ENCODE assay signal across 22 cellular contexts in genomic region chr14:100770605-100771120, GRCh38. TPM values are rescaled to one million over a fixed set of nuclear protein-coding genes. Genes with fewer than 3 reads are reported as not detected.
"Had no signal": no experiment of that assay in that cellular context is flagged by ENCODE, and none has a peak within 500 bp of the region (broad histone marks: within the 10 kb centered on the region; RNA-seq: fewer than 3 reads in every experiment).

No MANE protein-coding gene starts in this region.

- H3K27me3 Mint-ChIP-seq: activated CD8-positive, alpha-beta memory T cell treated with anti-CD3 and anti-CD28 coated beads, Interleukin-2, amount 10 ng/mL, durations not matched to agents 7 days and 5 days; stimulated activated naive CD8-positive, alpha-beta T cell treated with anti-CD3 and anti-CD28 coated beads, Interleukin-15, amount 100 ng/mL, for 72 hours had no signal

- H3K36me3 Mint-ChIP-seq: activated CD8-positive, alpha-beta memory T cell treated with anti-CD3 and anti-CD28 coated beads, Interleukin-2, amount 10 ng/mL, durations not matched to agents 7 days and 5 days; activated naive CD8-positive, alpha-beta T cell; T-cell had no signal

- H3K27me3 ChIP-seq: body of pancreas had no signal

- H3K4me3 Mint-ChIP-seq: activated CD8-positive, alpha-beta memory T cell treated with anti-CD3 and anti-CD28 coated beads, Interleukin-2, amount 10 ng/mL, durations not matched to agents 7 days and 5 days; activated naive CD8-positive, alpha-beta T cell; naive thymus-derived CD4-positive, alpha-beta T cell; stimulated activated naive CD8-positive, alpha-beta T cell treated with anti-CD3 and anti-CD28 coated beads, Interleukin-15, amount 100 ng/mL, for 72 hours; T-cell; type B pancreatic cell had no signal

- H3K9me3 ChIP-seq: body of pancreas, lower lobe of right lung, mucosa of descending colon, neutrophil had no signal

- H3K4me1 ChIP-seq: body of pancreas, foreskin keratinocyte, lower lobe of right lung, parathyroid adenoma had no signal

- H2AFZ ChIP-seq: parathyroid adenoma had no signal

- H3K79me2 ChIP-seq: parathyroid adenoma had no signal

- H3K9ac ChIP-seq: parathyroid adenoma had no signal

- H3K27ac ChIP-seq: body of pancreas, foreskin keratinocyte, lower lobe of right lung, neutrophil, parathyroid adenoma had no signal

- H3K27ac Mint-ChIP-seq: activated CD8-positive, alpha-beta memory T cell treated with anti-CD3 and anti-CD28 coated beads, Interleukin-2, amount 10 ng/mL, durations not matched to agents 7 days and 5 days; activated naive CD8-positive, alpha-beta T cell; naive thymus-derived CD4-positive, alpha-beta T cell; T-cell; type B pancreatic cell had no signal

- DNase-seq: activated CD8-positive, alpha-beta memory T cell treated with anti-CD3 and anti-CD28 coated beads, Interleukin-2, amount 10 ng/mL, durations not matched to agents 7 days and 5 days; activated T-cell treated with anti-CD3 and anti-CD28 coated beads, Interleukin-2, amount 50 U/mL, for 1 hour; amygdala; body of pancreas; central memory CD4-positive, alpha-beta T cell; effector CD8-positive, alpha-beta T cell; foreskin keratinocyte; glutamatergic neuron; left cardiac atrium; lower lobe of right lung; mucosa of descending colon; naive thymus-derived CD4-positive, alpha-beta T cell; stimulated activated CD4-positive, alpha-beta T cell treated with anti-CD3 and anti-CD28 coated beads, Interleukin-4, amount 100 ng/mL, for 4 hours; stimulated activated CD8-positive, alpha-beta memory T cell treated with anti-CD3 and anti-CD28 coated beads, Interleukin-4, amount 100 ng/mL, for 48 hours; stimulated activated naive CD8-positive, alpha-beta T cell treated with anti-CD3 and anti-CD28 coated beads, Interleukin-15, amount 100 ng/mL, for 72 hours; T-cell; T1000 had no signal

- H3K9me3 Mint-ChIP-seq: stimulated activated naive CD8-positive, alpha-beta T cell treated with anti-CD3 and anti-CD28 coated beads, Interleukin-15, amount 100 ng/mL, for 72 hours; T-cell; type B pancreatic cell had no signal

- H3K4me1 Mint-ChIP-seq: activated CD8-positive, alpha-beta memory T cell treated with anti-CD3 and anti-CD28 coated beads, Interleukin-2, amount 10 ng/mL, durations not matched to agents 7 days and 5 days; naive thymus-derived CD4-positive, alpha-beta T cell; stimulated activated naive CD8-positive, alpha-beta T cell treated with anti-CD3 and anti-CD28 coated beads, Interleukin-15, amount 100 ng/mL, for 72 hours; T-cell had no signal

- H3K4me3 ChIP-seq: body of pancreas, lower lobe of right lung, mucosa of descending colon had no signal

- ATAC-seq: activated CD8-positive, alpha-beta memory T cell treated with anti-CD3 and anti-CD28 coated beads, Interleukin-2, amount 10 ng/mL, durations not matched to agents 7 days and 5 days; body of pancreas; foreskin keratinocyte; left cardiac atrium; lower lobe of right lung; mucosa of descending colon; naive thymus-derived CD4-positive, alpha-beta T cell; stimulated activated naive CD8-positive, alpha-beta T cell treated with anti-CD3 and anti-CD28 coated beads, Interleukin-15, amount 100 ng/mL, for 72 hours; T-cell had no signal

- H3K36me3 ChIP-seq: lower lobe of right lung, neutrophil had no signal

RNA-seq across cellular contexts. Expression of gene DLK1, which starts 44.0 kb away (rescaled TPM):
- total RNA-seq: activated CD8-positive, alpha-beta memory T cell treated with anti-CD3 and anti-CD28 coated beads, Interleukin-2, amount 10 ng/mL, durations not matched to agents 7 days and 5 days; foreskin keratinocyte; lower lobe of right lung; naive thymus-derived CD4-positive, alpha-beta T cell; renal cortical epithelial cell had no signal
- polyA plus RNA-seq: foreskin keratinocyte; naive thymus-derived CD4-positive, alpha-beta T cell had no signal

RNA-seq across cellular contexts. Expression of gene MEG3, which starts 55.3 kb away (rescaled TPM):
- total RNA-seq: activated CD8-positive, alpha-beta memory T cell treated with anti-CD3 and anti-CD28 coated beads, Interleukin-2, amount 10 ng/mL, durations not matched to agents 7 days and 5 days had no signal
- polyA plus RNA-seq: naive thymus-derived CD4-positive, alpha-beta T cell had no signal
